30 cellular contexts compared by ENCODE assay signal in genomic region chr20:31414381-31414780, GRCh38. TPM values are rescaled to one million over a fixed set of nuclear protein-coding genes. Genes with fewer than 3 reads are reported as not detected.
DNase-seq lines count a peak whose midpoint lies in the region; ATAC-seq, FAIRE-seq and TF ChIP-seq lines count a peak whose summit lies in the region.
"Had no signal": no experiment of that assay in that cellular context is flagged by ENCODE, and none has a peak within 500 bp of the region (broad histone marks: within the 10 kb centered on the region; RNA-seq: fewer than 3 reads in every experiment).

No MANE protein-coding gene starts in this region.

- no peak overlapping the region for H3K4me2 ChIP-seq in H1 (ENCODE audit: insufficient read depth in 1 of 2, low read depth in 2 of 2, low read length in 2 of 2)
- H3K4me2 ChIP-seq: BLaER1 had no signal

- FAIRE-seq in H1 (lab: Jason Lieb, UNC), result peak; percentile 55
- FAIRE-seq: A204.1, GM12878, GM12892, GM18507 had no signal

- H3K36me3 ChIP-seq in H1 (ENCODE audit: control insufficient read depth in 2 of 4, insufficient read depth in 4 of 4, low read length in 3 of 4) (no peaks in the 10 kb centered on the region; a peak in 1 of 8 replicates), testis (ENCODE audit: low read depth, missing control alignments) (no peaks in the 10 kb centered on the region)
- H3K36me3 ChIP-seq: BE2C, BLaER1 had no signal

- H4K8ac ChIP-seq in H1 (ENCODE audit: extremely low read depth, insufficient read depth, low read length), result no peak overlapping the region

- H3K4me1 ChIP-seq in H1 (replicated peaks in 1 of 4; ENCODE audit: control insufficient read depth in 3 of 4, insufficient read depth in 4 of 4, low read length in 3 of 4), result no peaks in the 10 kb centered on the region
- peaks cover 15% of the 10 kb centered on the region for H3K4me1 ChIP-seq in testis
- H3K4me1 ChIP-seq: BE2C, BLaER1 had no signal

- no peak overlapping the region for H2BK15ac ChIP-seq in H1 (ENCODE audit: low read length)

- POLR2A ChIA-PET in H1 (lab: Charles Lee; ENCODE audit: partially characterized antibody), result no interaction called here

- no peak overlapping the region for H2BK20ac ChIP-seq in H1 (ENCODE audit: low read length)

- no peak overlapping the region for H3K56ac ChIP-seq in H1 (replicated peaks; ENCODE audit: insufficient read length, low read depth, low read length)

- TF ChIP-seq CTCF in H1 (IDR thresholded peaks at IDR 0.05; ENCODE audit: control extremely low read depth in 1 of 3, insufficient read depth in 1 of 3, low read depth in 1 of 3, low read length in 3 of 3) (no peak), testis (IDR thresholded peaks at IDR 0.05) (no peak)

- DNase-seq in SK-MEL-5 (ENCODE audit: low read depth, low spot score), result peak; percentile 67
- no peak for DNase-seq in H1 (ENCODE audit: low read depth in 1 of 2, low spot score in 2 of 2)
- no peak for DNase-seq in testis
- DNase-seq in NCI-H2107 (lab: John Stamatoyannopoulos, UW), result no peak
- DNase-seq in sciatic nerve (ENCODE audit: low spot score), result no peak
- DNase-seq: 8988T; ACHN; BE2C; C1 segment of cervical spinal cord; CD4-positive, alpha-beta memory T cell; CD4-positive, CD25-positive, alpha-beta regulatory T cell; CD8-positive, alpha-beta memory T cell; COR-L47; DMS 273 treated with DMSO at 0.1 percent for 48 hours; DMS153; DMS53; DMS79; DND-41; EL; GDM1 had no signal

- no peak overlapping the region for H3K4ac ChIP-seq in H1 (replicated peaks; ENCODE audit: insufficient read length, low read depth, low read length)

- CTCF ChIA-PET in H1 (lab: Charles Lee; ENCODE audit: partially characterized antibody), result interaction anchor here (0.9 kb wide), 2 partner anchors 47 to 89 kb away, joined by 3 read pairs; no protein-coding TSS in a partner anchor

- ATAC-seq in sciatic nerve, result no peak
- ATAC-seq: GM12878 had no signal

- no peak overlapping the region for H3K14ac ChIP-seq in H1 (ENCODE audit: insufficient read length)

- H4K91ac ChIP-seq in H1 (replicated peaks; ENCODE audit: insufficient read length, low read length), result no peak overlapping the region

- H3K79me1 ChIP-seq in H1 (ENCODE audit: low read depth, low read length), result no peaks in the 10 kb centered on the region

- intact Hi-C loops in testis (cut with DNase I; ENCODE audit: low total_unique reads) (no loop called here), sciatic nerve (cut with DNase I) (no loop called here)

- H2AK5ac ChIP-seq in H1 (ENCODE audit: low read depth, low read length), result no peak overlapping the region

- H3K18ac ChIP-seq in H1 (ENCODE audit: extremely low read depth, low read length), result no peak overlapping the region

- H3K27ac ChIP-seq in H1 (ENCODE audit: low read depth, low read length), result no peak overlapping the region
- peak overlapping the region; percentile 21 to 56 for H3K27ac ChIP-seq in testis
- H3K27ac ChIP-seq: BLaER1 had no signal

- WGBS in H1 (ENCODE audit: extremely low coverage in 1 of 2, insufficient coverage in 1 of 2, insufficient read length in 1 of 2, insufficient replicate concordance in 2 of 2, low coverage in 1 of 2, low lambda C conversion rate in 2 of 2, missing lambda C conversion rate in 1 of 2), 2 experiments, result 76% methylated on average over 6 of the region's 6 CpGs; no CpG with 5 or more reads in 1 of the 2 experiments
- WGBS in testis, 2 donors, result 82 to 83% methylated on average over 6 of the region's 6 CpGs

- H3K27me3 ChIP-seq in H1 (replicated peaks in 1 of 4; ENCODE audit: control insufficient read depth in 3 of 4, extremely low read depth in 1 of 4, insufficient read depth in 3 of 4, low read length in 3 of 4), result no peaks in the 10 kb centered on the region
- no peaks in the 10 kb centered on the region for H3K27me3 ChIP-seq in testis
- H3K27me3 ChIP-seq: BE2C, BLaER1 had no signal

- no peaks in the 10 kb centered on the region for H3K23me2 ChIP-seq in H1 (ENCODE audit: low read depth, low read length)

- H4K5ac ChIP-seq in H1 (ENCODE audit: insufficient read length, low read depth, low read length), result no peak overlapping the region

- TF ChIP-seq RAD21 in H1 (IDR thresholded peaks at IDR 0.05 in 1 of 2, conservative IDR thresholded peaks at IDR 0.05 in 1 of 2; ENCODE audit: low read depth in 2 of 2, low read length in 2 of 2), result no peak

- H3K79me2 ChIP-seq in H1 (ENCODE audit: control insufficient read depth in 1 of 2, insufficient read depth in 2 of 2, low read length in 2 of 2), result no peaks in the 10 kb centered on the region

- no peak overlapping the region for H3K23ac ChIP-seq in H1 (ENCODE audit: insufficient read length)

- TF ChIP-seq POLR2A in H1 (IDR thresholded peaks at IDR 0.05; ENCODE audit: control extremely low read depth in 1 of 2, low read depth in 2 of 2, low read length in 2 of 2) (no peak), testis (IDR thresholded peaks at IDR 0.05) (no peak)

- in situ Hi-C loops in SK-MEL-5 (cut with HindIII; ENCODE audit: low pct_unique_long_range_greater_than_20kb, low sequenced_read_pairs), result no loop called here

- peaks cover 61 to 79% of the 10 kb centered on the region in 2 experiments for H3K9me3 ChIP-seq in H1 (ENCODE audit: insufficient read depth in 2 of 2, low read depth in 1 of 2, low read length in 1 of 2)
- H3K9me3 ChIP-seq in testis, result no peaks in the 10 kb centered on the region
- H3K9me3 ChIP-seq: BE2C had no signal

- no peak overlapping the region for H2AFZ ChIP-seq in H1 (ENCODE audit: low read length)

- H4K20me1 ChIP-seq in H1 (replicated peaks in 1 of 2; ENCODE audit: control insufficient read depth in 1 of 2, insufficient read depth in 2 of 2, low read length in 2 of 2), result no peaks in the 10 kb centered on the region
- H4K20me1 ChIP-seq: BLaER1 had no signal

- H2BK5ac ChIP-seq in H1 (ENCODE audit: low read depth, low read length), result no peak overlapping the region

- H2BK120ac ChIP-seq in H1 (replicated peaks; ENCODE audit: low read depth, low read length), result no peak overlapping the region

- no peak overlapping the region for H2BK12ac ChIP-seq in H1 (ENCODE audit: low read depth, low read length)

- H3K9ac ChIP-seq in H1 (replicated peaks in 1 of 4; ENCODE audit: extremely low read depth in 1 of 4, low read depth in 3 of 4, low read length in 3 of 4), result no peak overlapping the region
- H3K9ac ChIP-seq: BLaER1 had no signal

- TF ChIP-seq EP300 in H1 (IDR thresholded peaks at IDR 0.05; ENCODE audit: borderline replicate concordance in 1 of 2, low read depth in 2 of 2, low read length in 2 of 2), result no peak

- no peak overlapping the region for H3K4me3 ChIP-seq in H1 (ENCODE audit: extremely low read depth in 1 of 4, insufficient read depth in 2 of 4, low read depth in 3 of 4, low read length in 4 of 4)
- no peak overlapping the region for H3K4me3 ChIP-seq in testis
- H3K4me3 ChIP-seq: BLaER1, GM12878 had no signal

RNA-seq across cellular contexts. Expression of gene DEFB121, which starts 8.4 kb away (rescaled TPM):
- not detected in 2 replicates for total RNA-seq in SK-MEL-5 (2014; rRNA removed; shearing (Covaris generic))
- polyA plus RNA-seq in SK-MEL-5 (2015; cell fraction: cytosol; rRNA removed), result not detected in 2 replicates
- not detected in 2 replicates for polyA plus RNA-seq in SK-MEL-5 (2015; cell fraction: nucleus; rRNA removed)
- not detected in 2 replicates for total RNA-seq in H1 (2021; fragmentation: NEBNext Ultra II Directional; extraction: Animal tissue kit (Norgen Biotek cat#: 25700))
- polyA plus RNA-seq in H1 (2011; rRNA removed) (not detected in 2 replicates), testis (ENCODE audit: insufficient read depth, low read depth, low replicate concordance) (6.2 TPM)
- polyA plus RNA-seq in H1 (2011; cell fraction: cytosol; rRNA removed), result not detected
- not detected for polyA plus RNA-seq in H1 (2011; cell fraction: nucleus; rRNA removed)
- polyA plus RNA-seq in H1 (2012, experiment 1 of 2), result not detected in 4 replicates
- polyA plus RNA-seq in H1 (2012, experiment 2 of 2), result not detected
- not detected for polyA plus RNA-seq in H1 (2013, experiment 1 of 2)
- not detected for polyA plus RNA-seq in H1 (2013, experiment 2 of 2)
- polyA minus RNA-seq in H1 (2011; rRNA and poly(A)+ RNA removed), result not detected in 2 replicates
- not detected for polyA minus RNA-seq in H1 (2011; cell fraction: cytosol; rRNA and poly(A)+ RNA removed)
- not detected for polyA minus RNA-seq in H1 (2011; cell fraction: nucleus; rRNA and poly(A)+ RNA removed)
- total RNA-seq in testis (1 to 10 TPM in 1 of 2 donors, not detected in 1; 1.2 TPM), sciatic nerve (not detected)
- total RNA-seq: A673; CD4-positive, alpha-beta memory T cell; CD4-positive, CD25-positive, alpha-beta regulatory T cell; CD8-positive, alpha-beta memory T cell; Daoy; G401; GM12878 had no signal
- polyA plus RNA-seq: AG04450; CD14-positive monocyte; CD4-positive, alpha-beta memory T cell; CD4-positive, CD25-positive, alpha-beta regulatory T cell; CD8-positive, alpha-beta memory T cell; GM12878 had no signal

RNA-seq across cellular contexts. Expression of gene DEFB119, which starts 24.0 kb away (rescaled TPM):
- not detected in 2 replicates for total RNA-seq in SK-MEL-5 (2014; rRNA removed; shearing (Covaris generic))
- not detected in 2 replicates for polyA plus RNA-seq in SK-MEL-5 (2015; cell fraction: cytosol; rRNA removed)
- not detected in 2 replicates for polyA plus RNA-seq in SK-MEL-5 (2015; cell fraction: nucleus; rRNA removed)
- not detected in 2 replicates for total RNA-seq in H1 (2021; fragmentation: NEBNext Ultra II Directional; extraction: Animal tissue kit (Norgen Biotek cat#: 25700))
- polyA plus RNA-seq in H1 (2011; rRNA removed) (not detected in 2 replicates), testis (ENCODE audit: insufficient read depth, low read depth, low replicate concordance) (538 TPM)
- not detected for polyA plus RNA-seq in H1 (2011; cell fraction: cytosol; rRNA removed)
- polyA plus RNA-seq in H1 (2011; cell fraction: nucleus; rRNA removed), result not detected
- polyA plus RNA-seq in H1 (2012, experiment 1 of 2), result not detected in 4 replicates
- polyA plus RNA-seq in H1 (2012, experiment 2 of 2), result not detected
- not detected for polyA plus RNA-seq in H1 (2013, experiment 1 of 2)
- not detected for polyA plus RNA-seq in H1 (2013, experiment 2 of 2)
- polyA minus RNA-seq in H1 (2011; rRNA and poly(A)+ RNA removed), result not detected in 2 replicates
- not detected for polyA minus RNA-seq in H1 (2011; cell fraction: cytosol; rRNA and poly(A)+ RNA removed)
- polyA minus RNA-seq in H1 (2011; cell fraction: nucleus; rRNA and poly(A)+ RNA removed), result not detected
- total RNA-seq in testis (100 to 1,000 TPM; 549 to 814 TPM), sciatic nerve (not detected)
- total RNA-seq: A673; CD4-positive, alpha-beta memory T cell; CD4-positive, CD25-positive, alpha-beta regulatory T cell; CD8-positive, alpha-beta memory T cell; Daoy; G401; GM12878 had no signal
- polyA plus RNA-seq: AG04450; CD14-positive monocyte; CD4-positive, alpha-beta memory T cell; CD4-positive, CD25-positive, alpha-beta regulatory T cell; CD8-positive, alpha-beta memory T cell; GM12878 had no signal

RNA-seq across cellular contexts. Expression of gene DEFB123, which starts 26.1 kb away (rescaled TPM):
- total RNA-seq in SK-MEL-5 (2014; rRNA removed; shearing (Covaris generic)), result not detected in 2 replicates
- not detected in 2 replicates for polyA plus RNA-seq in SK-MEL-5 (2015; cell fraction: cytosol; rRNA removed)
- not detected in 2 replicates for polyA plus RNA-seq in SK-MEL-5 (2015; cell fraction: nucleus; rRNA removed)
- total RNA-seq in H1 (2021; fragmentation: NEBNext Ultra II Directional; extraction: Animal tissue kit (Norgen Biotek cat#: 25700)), result not detected in 2 replicates
- not detected in 2 replicates for polyA plus RNA-seq in H1 (2011; rRNA removed)
- polyA plus RNA-seq in H1 (2011; cell fraction: cytosol; rRNA removed), result not detected
- not detected for polyA plus RNA-seq in H1 (2011; cell fraction: nucleus; rRNA removed)
- polyA plus RNA-seq in H1 (2012, experiment 1 of 2), result not detected in 4 replicates
- polyA plus RNA-seq in H1 (2012, experiment 2 of 2), result not detected
- not detected for polyA plus RNA-seq in H1 (2013, experiment 1 of 2)
- polyA plus RNA-seq in H1 (2013, experiment 2 of 2), result not detected
- polyA minus RNA-seq in H1 (2011; rRNA and poly(A)+ RNA removed), result not detected in 2 replicates
- not detected for polyA minus RNA-seq in H1 (2011; cell fraction: cytosol; rRNA and poly(A)+ RNA removed)
- polyA minus RNA-seq in H1 (2011; cell fraction: nucleus; rRNA and poly(A)+ RNA removed), result not detected
- 100 to 1,000 TPM; 654 to 709 TPM for total RNA-seq in testis
- 222 TPM for polyA plus RNA-seq in testis (ENCODE audit: insufficient read depth, low read depth, low replicate concordance)
- not detected for total RNA-seq in sciatic nerve
- total RNA-seq: A673; CD4-positive, alpha-beta memory T cell; CD4-positive, CD25-positive, alpha-beta regulatory T cell; CD8-positive, alpha-beta memory T cell; Daoy; G401; GM12878 had no signal
- polyA plus RNA-seq: AG04450; CD14-positive monocyte; CD4-positive, alpha-beta memory T cell; CD4-positive, CD25-positive, alpha-beta regulatory T cell; CD8-positive, alpha-beta memory T cell; GM12878 had no signal

RNA-seq across cellular contexts. Expression of gene DEFB118, which starts 46.0 kb away (rescaled TPM):
- not detected in 2 replicates for total RNA-seq in SK-MEL-5 (2014; rRNA removed; shearing (Covaris generic))
- not detected in 2 replicates for polyA plus RNA-seq in SK-MEL-5 (2015; cell fraction: cytosol; rRNA removed)
- not detected in 2 replicates for polyA plus RNA-seq in SK-MEL-5 (2015; cell fraction: nucleus; rRNA removed)
- not detected in 2 replicates for total RNA-seq in H1 (2021; fragmentation: NEBNext Ultra II Directional; extraction: Animal tissue kit (Norgen Biotek cat#: 25700))
- polyA plus RNA-seq in H1 (2011; rRNA removed) (not detected in 2 replicates), testis (ENCODE audit: insufficient read depth, low read depth, low replicate concordance) (not detected)
- polyA plus RNA-seq in H1 (2011; cell fraction: cytosol; rRNA removed), result not detected
- not detected for polyA plus RNA-seq in H1 (2011; cell fraction: nucleus; rRNA removed)
- polyA plus RNA-seq in H1 (2012, experiment 1 of 2), result not detected in 4 replicates
- polyA plus RNA-seq in H1 (2012, experiment 2 of 2), result not detected
- not detected for polyA plus RNA-seq in H1 (2013, experiment 1 of 2)
- not detected for polyA plus RNA-seq in H1 (2013, experiment 2 of 2)
- not detected in 2 replicates for polyA minus RNA-seq in H1 (2011; rRNA and poly(A)+ RNA removed)
- polyA minus RNA-seq in H1 (2011; cell fraction: cytosol; rRNA and poly(A)+ RNA removed), result not detected
- polyA minus RNA-seq in H1 (2011; cell fraction: nucleus; rRNA and poly(A)+ RNA removed), result not detected
- total RNA-seq in testis (not detected), sciatic nerve (not detected)
- total RNA-seq: A673; CD4-positive, alpha-beta memory T cell; CD4-positive, CD25-positive, alpha-beta regulatory T cell; CD8-positive, alpha-beta memory T cell; Daoy; G401; GM12878 had no signal
- polyA plus RNA-seq: AG04450; CD14-positive monocyte; CD4-positive, alpha-beta memory T cell; CD4-positive, CD25-positive, alpha-beta regulatory T cell; CD8-positive, alpha-beta memory T cell; GM12878 had no signal

Comparison
In these comparisons a context has a peak if more than half of its experiments do, and no peak if none do; other contexts are left out.
1. RNA of gene DEFB119, which starts 24.0 kb away (total RNA-seq): 549 to 814 TPM in testis; not detected in SK-MEL-5, not detected in H1 and not detected in sciatic nerve (single experiment); every median in the first group is over 100 times any median in the second.
2. RNA of gene DEFB123, which starts 26.1 kb away (total RNA-seq): 654 to 709 TPM in testis; not detected in SK-MEL-5, not detected in H1 and not detected in sciatic nerve (single experiment); every median in the first group is over 100 times any median in the second.